12 cellular contexts compared by ENCODE assay signal in the genomic region with DNA sequence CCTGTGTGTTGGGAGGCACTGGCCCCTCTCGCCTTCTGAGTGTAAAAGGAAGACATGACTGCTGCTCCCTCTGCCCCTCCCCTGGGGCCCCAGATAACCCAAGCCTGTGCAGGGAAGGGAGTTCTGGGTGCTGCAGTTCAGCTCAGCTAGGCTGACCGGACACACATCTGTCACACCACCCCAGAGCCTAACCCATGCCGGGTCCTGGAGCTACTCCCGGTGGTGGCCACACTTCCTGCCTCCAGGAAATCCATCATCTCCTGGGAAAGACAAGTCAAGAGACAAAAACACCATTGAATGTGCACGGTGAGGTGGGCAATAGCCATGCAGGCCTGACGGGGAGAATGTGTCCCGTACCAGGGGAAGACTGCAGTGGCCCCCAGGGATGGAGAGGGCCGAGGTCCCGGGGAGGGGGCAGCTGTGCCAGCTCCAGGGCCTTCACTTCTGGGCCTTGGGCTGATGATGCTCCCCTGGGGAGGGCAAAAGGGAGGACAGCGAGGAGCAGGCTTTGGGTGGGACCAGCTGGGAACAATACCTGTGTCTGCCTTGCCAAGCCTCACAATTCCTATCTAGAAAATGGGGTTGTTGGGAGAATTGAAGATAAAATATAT.
DNase-seq lines count a peak whose midpoint lies in the region; ATAC-seq and TF ChIP-seq lines count a peak whose summit lies in the region.
"Had no signal": no experiment of that assay in that cellular context is flagged by ENCODE, and none has a peak within 500 bp of the region (broad histone marks: within the 10 kb centered on the region; RNA-seq: fewer than 3 reads in every experiment).

No MANE protein-coding gene starts in this region.

- H3K36me3 ChIP-seq in neural progenitor cell (no peaks in the 10 kb centered on the region), OCI-LY7 (ENCODE audit: insufficient read depth, low read length) (no peaks in the 10 kb centered on the region), prostate gland (no peaks in the 10 kb centered on the region)
- H3K36me3 ChIP-seq: transverse colon had no signal

- no peaks in the 10 kb centered on the region for H3K36me3 Mint-ChIP-seq in activated CD4-positive, alpha-beta T cell treated with anti-CD3 and anti-CD28 coated beads for 36 hours (ENCODE audit: low read depth)
- H3K36me3 Mint-ChIP-seq in HFFc6 (ENCODE audit: low read depth) (no peaks in the 10 kb centered on the region), WTC11 (no peaks in the 10 kb centered on the region), neural progenitor cell (no peaks in the 10 kb centered on the region)
- H3K36me3 Mint-ChIP-seq: naive thymus-derived CD4-positive, alpha-beta T cell had no signal

- H4K20me1 ChIP-seq in neural progenitor cell (ENCODE audit: low read depth) (peaks cover 15% of the 10 kb centered on the region), OCI-LY7 (ENCODE audit: insufficient read depth, low read length) (no peaks in the 10 kb centered on the region)

- H3K4me3 ChIP-seq in neural progenitor cell (no peak overlapping the region), OCI-LY7 (ENCODE audit: low read depth, low read length, poor library complexity, severe bottlenecking) (no peak overlapping the region), prostate gland (no peak overlapping the region)
- H3K4me3 ChIP-seq: transverse colon had no signal

- POLR2A ChIA-PET in activated CD4-positive, alpha-beta T cell treated with anti-CD3 and anti-CD28 coated beads for 36 hours (lab: Charles Lee), result interaction anchor here (0.6 to 2.1 kb wide), 8 partner anchors 16 to 1708 kb away, joined by 3 to 18 read pairs (median 4); a partner anchor contains a TSS
- POLR2A ChIA-PET in WTC11 (lab: Charles Lee), result interaction anchor here (0.6 to 2.2 kb wide), 43 partner anchors 9 to 822 kb away, joined by 3 to 33 read pairs (median 4); a partner anchor contains a TSS
- POLR2A ChIA-PET in OCI-LY7 (lab: Charles Lee), result interaction anchor here (0.7 kb wide), 1 partner anchor 719 kb away, joined by 3 read pairs; no protein-coding TSS in a partner anchor

- H3K27me3 ChIP-seq in neural progenitor cell (peaks cover 53% of the 10 kb centered on the region), prostate gland (replicated peaks; ENCODE audit: insufficient read depth) (no peaks in the 10 kb centered on the region)

- H3K4me1 ChIP-seq in neural progenitor cell (peaks cover 13% of the 10 kb centered on the region), OCI-LY7 (ENCODE audit: insufficient read depth, low read length, poor library complexity, severe bottlenecking) (no peaks in the 10 kb centered on the region), prostate gland (replicated peaks) (no peaks in the 10 kb centered on the region)

- BruUV-seq in OCI-LY7 (replicated peaks; lab: Mats Ljungman, UMichigan), result no TSS peak

- H3K9me3 ChIP-seq in neural progenitor cell (ENCODE audit: low read depth) (no peaks in the 10 kb centered on the region), OCI-LY7 (ENCODE audit: low read length) (no peaks in the 10 kb centered on the region), prostate gland (no peaks in the 10 kb centered on the region)
- H3K9me3 ChIP-seq: transverse colon had no signal

- peak overlapping the region; percentile 79 for H3K4me2 ChIP-seq in neural progenitor cell
- no peak overlapping the region for H3K4me2 ChIP-seq in OCI-LY7 (ENCODE audit: low read length)

- CTCF ChIA-PET in activated CD4-positive, alpha-beta T cell treated with anti-CD3 and anti-CD28 coated beads for 36 hours (lab: Charles Lee), result interaction anchor here (0.7 to 1.5 kb wide), 7 partner anchors 12 to 456 kb away, joined by 3 to 4 read pairs (median 3); a partner anchor contains a TSS
- CTCF ChIA-PET in WTC11 (lab: Charles Lee), result interaction anchor here (0.9 to 5.3 kb wide), 14 partner anchors 12 to 731 kb away, joined by 3 to 54 read pairs (median 4); no protein-coding TSS in a partner anchor
- CTCF ChIA-PET in OCI-LY7 (lab: Charles Lee; ENCODE audit: unreplicated experiment), result no interaction called here

- no peak overlapping the region for H3K27ac ChIP-seq in neural progenitor cell
- no peak overlapping the region for H3K27ac ChIP-seq in OCI-LY7 (ENCODE audit: low read depth, low read length, poor library complexity, severe bottlenecking)
- no peak overlapping the region for H3K27ac ChIP-seq in prostate gland

- H3K9me3 Mint-ChIP-seq in activated CD4-positive, alpha-beta T cell treated with anti-CD3 and anti-CD28 coated beads for 36 hours (ENCODE audit: low read depth), result no peaks in the 10 kb centered on the region
- H3K9me3 Mint-ChIP-seq in HFFc6 (no peaks in the 10 kb centered on the region), WTC11 (no peaks in the 10 kb centered on the region), neural progenitor cell (no peaks in the 10 kb centered on the region)
- H3K9me3 Mint-ChIP-seq: naive thymus-derived CD4-positive, alpha-beta T cell had no signal

- 76% methylated on average over 9 of the region's 10 CpGs for WGBS in prostate gland

- H3K9me2 ChIP-seq in OCI-LY7 (ENCODE audit: insufficient read depth, low read length), result no peaks in the 10 kb centered on the region

- no peak overlapping the region for H2AFZ ChIP-seq in neural progenitor cell (replicated peaks)
- no peak overlapping the region for H2AFZ ChIP-seq in OCI-LY7 (ENCODE audit: low read length)

- peaks cover 22% of the 10 kb centered on the region for H3K27me3 Mint-ChIP-seq in activated CD4-positive, alpha-beta T cell treated with anti-CD3 and anti-CD28 coated beads for 36 hours
- H3K27me3 Mint-ChIP-seq in HFFc6 (ENCODE audit: insufficient read depth) (peaks cover 10% of the 10 kb centered on the region), WTC11 (ENCODE audit: low read depth) (peaks cover 44% of the 10 kb centered on the region), neural progenitor cell (ENCODE audit: insufficient read depth, low read depth) (peaks cover 15% of the 10 kb centered on the region)

- DNase-seq in activated CD4-positive, alpha-beta T cell treated with anti-CD3 and anti-CD28 coated beads for 36 hours, result no peak
- DNase-seq in activated CD4-positive, alpha-beta T cell treated with anti-CD3 and anti-CD28 coated beads, Interleukin-2, amount 50 U/mL, for 48 hours, result no peak
- no peak for DNase-seq in HFFc6
- DNase-seq in WTC11 (ENCODE audit: low spot score), result peak; percentile 22
- no peak for DNase-seq in neural progenitor cell (ENCODE audit: low spot score)
- DNase-seq in OCI-LY7 (ENCODE audit: low spot score), result no peak
- no peak for DNase-seq in prostate gland (ENCODE audit: low spot score)
- DNase-seq: activated naive CD4-positive, alpha-beta T cell treated with anti-CD3 and anti-CD28 coated beads, Interleukin-2, amount 50 U/mL, for 16 hours; naive thymus-derived CD4-positive, alpha-beta T cell; T-helper 9 cell had no signal

- intact Hi-C loops in activated CD4-positive, alpha-beta T cell treated with anti-CD3 and anti-CD28 coated beads for 36 hours (cut with DNase I, micrococcal nuclease), result loop anchor here in 1 of 2 experiments (10.0 kb wide), 1 partner anchor 680 kb away; a partner anchor contains a TSS
- intact Hi-C loops in OCI-LY7 (cut with micrococcal nuclease; ENCODE audit: unreplicated experiment) (loop anchor here (10.0 kb wide), 1 partner anchor 120 kb away; no protein-coding TSS in a partner anchor), prostate gland (cut with DNase I) (loop anchor here (10.0 kb wide), 2 partner anchors 120 to 730 kb away; a partner anchor contains a TSS)

- no peak overlapping the region for H3K4me3 Mint-ChIP-seq in activated CD4-positive, alpha-beta T cell treated with anti-CD3 and anti-CD28 coated beads for 36 hours
- H3K4me3 Mint-ChIP-seq in HFFc6 (no peak overlapping the region; the same call in 1 of the 2 replicates), WTC11 (peak overlapping the region; percentile 30; the same call in 1 of the 2 replicates), neural progenitor cell (peak overlapping the region; percentile 51)
- H3K4me3 Mint-ChIP-seq: naive thymus-derived CD4-positive, alpha-beta T cell had no signal

- no peak overlapping the region for H3K27ac Mint-ChIP-seq in activated CD4-positive, alpha-beta T cell treated with anti-CD3 and anti-CD28 coated beads for 36 hours
- H3K27ac Mint-ChIP-seq in HFFc6 (peak overlapping the region; percentile 92), WTC11 (no peak overlapping the region), neural progenitor cell (no peak overlapping the region)
- H3K27ac Mint-ChIP-seq: naive thymus-derived CD4-positive, alpha-beta T cell had no signal

- TF ChIP-seq CTCF in HFFc6 (IDR thresholded peaks at IDR 0.05), result no peak
- TF ChIP-seq CTCF in WTC11 (IDR thresholded peaks at IDR 0.05), result no peak
- no peak for TF ChIP-seq CTCF in neural progenitor cell (IDR thresholded peaks at IDR 0.05)
- no peak for TF ChIP-seq CTCF in OCI-LY7 (conservative IDR thresholded peaks at IDR 0.05; ENCODE audit: low read length)
- TF ChIP-seq CTCF in prostate gland (IDR thresholded peaks at IDR 0.05), result no peak

- H3K79me2 ChIP-seq in neural progenitor cell (ENCODE audit: low read depth) (no peaks in the 10 kb centered on the region), OCI-LY7 (ENCODE audit: insufficient read depth, low read depth, low read length) (no peaks in the 10 kb centered on the region)

- H3F3A ChIP-seq in neural progenitor cell (ENCODE audit: low read depth), result peaks cover 28% of the 10 kb centered on the region

- TF ChIP-seq POLR2A in prostate gland (IDR thresholded peaks at IDR 0.05), result no peak

- H3K9ac ChIP-seq in neural progenitor cell, result no peak overlapping the region

- H3K4me1 Mint-ChIP-seq in activated CD4-positive, alpha-beta T cell treated with anti-CD3 and anti-CD28 coated beads for 36 hours, result peaks cover 2% of the 10 kb centered on the region
- H3K4me1 Mint-ChIP-seq in HFFc6 (ENCODE audit: low read depth) (no peaks in the 10 kb centered on the region; the same call in none of the 2 replicates), WTC11 (peaks cover 18% of the 10 kb centered on the region), neural progenitor cell (peaks cover 39% of the 10 kb centered on the region)

- peak; percentile 8 for ATAC-seq in activated CD4-positive, alpha-beta T cell treated with anti-CD3 and anti-CD28 coated beads for 36 hours
- ATAC-seq in WTC11 (no peak), GM21619 (IDR thresholded peaks at IDR 0.05; ENCODE audit: unreplicated experiment) (no peak)

TF ChIP-seq in WTC11, 78 proteins besides CTCF, POLR2A, EP300 and RAD21 (continues in another document):
- TF ChIP-seq ZBTB21 (CRISPR knock-in tag; IDR thresholded peaks at IDR 0.05; ENCODE audit: borderline replicate concordance) (0 out of 2 replicates have a peak, but pooled peaks have one; percentile 1), TEAD1 (CRISPR knock-in tag; IDR thresholded peaks at IDR 0.05) (no peak), FOXJ3 (CRISPR knock-in tag; IDR thresholded peaks at IDR 0.05; ENCODE audit: borderline replicate concordance) (no peak)
- TF ChIP-seq, protein P1, sequence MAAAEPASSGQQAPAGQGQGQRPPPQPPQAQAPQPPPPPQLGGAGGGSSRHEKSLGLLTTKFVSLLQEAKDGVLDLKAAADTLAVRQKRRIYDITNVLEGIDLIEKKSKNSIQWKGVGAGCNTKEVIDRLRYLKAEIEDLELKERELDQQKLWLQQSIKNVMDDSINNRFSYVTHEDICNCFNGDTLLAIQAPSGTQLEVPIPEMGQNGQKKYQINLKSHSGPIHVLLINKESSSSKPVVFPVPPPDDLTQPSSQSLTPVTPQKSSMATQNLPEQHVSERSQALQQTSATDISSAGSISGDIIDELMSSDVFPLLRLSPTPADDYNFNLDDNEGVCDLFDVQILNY (CRISPR knock-in tag; IDR thresholded peaks at IDR 0.05), result no peak

Comparison
In these comparisons a context has a peak if more than half of its experiments do, and no peak if none do; other contexts are left out.
1. H3K4me3 Mint-ChIP-seq: peak in WTC11 (single experiment) and neural progenitor cell (single experiment); none in activated CD4-positive, alpha-beta T cell treated with anti-CD3 and anti-CD28 coated beads for 36 hours (single experiment) and HFFc6 (single experiment).